Comparison of ENCODE assay signal across 1 cellular context in the genomic region with DNA sequence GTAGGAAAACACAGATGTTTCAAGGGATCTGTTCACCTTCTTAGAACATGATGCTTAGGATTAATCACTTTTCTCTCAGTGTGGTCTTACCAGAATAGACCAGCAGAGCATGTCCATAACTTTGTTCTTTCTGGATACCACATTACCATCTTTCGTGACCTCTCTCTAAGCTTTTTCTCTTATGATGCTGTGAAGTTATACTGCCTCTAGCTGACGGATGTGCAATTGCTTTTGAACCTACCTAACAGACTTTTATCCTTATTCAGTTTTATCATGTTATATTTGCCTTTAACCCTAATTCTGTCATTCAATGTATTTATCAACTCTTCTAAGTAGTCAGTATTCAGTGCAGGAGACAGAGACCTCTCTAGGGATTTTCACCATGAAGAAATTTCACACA.
TF ChIP-seq lines count a peak whose summit lies in the region.

No MANE protein-coding gene starts in this region.

TF ChIP-seq in H1, 55 proteins besides CTCF, POLR2A, EP300 and RAD21:
- TF ChIP-seq MAFK (IDR thresholded peaks at IDR 0.05; ENCODE audit: low read depth, low read length) (no peak), CHD1 (IDR thresholded peaks at IDR 0.05; ENCODE audit: low read depth, low read length) (no peak), SRF (IDR thresholded peaks at IDR 0.05; ENCODE audit: low read depth, low read length) (no peak), ZNF274 (IDR thresholded peaks at IDR 0.05; ENCODE audit: borderline replicate concordance, extremely low read depth, low read length) (no peak), POU5F1 (IDR thresholded peaks at IDR 0.05; ENCODE audit: low read depth, low read length) (no peak), SP1 (IDR thresholded peaks at IDR 0.05; ENCODE audit: low read depth, low read length) (no peak)
